Comparison of ENCODE assay signal across 1 cellular context in genomic region chr11:124376280-124376679, GRCh38.
A peak's percentile ranks its signal among the peaks of the same experiment; 100 is the strongest.
TF ChIP-seq lines count a peak whose summit lies in the region.

No MANE protein-coding gene starts in this region.

TF ChIP-seq in K562, 482 proteins besides CTCF, POLR2A, EP300 and RAD21 (continued from another document):
- TF ChIP-seq ZNF134 (CRISPR knock-in tag; conservative IDR thresholded peaks at IDR 0.05) (no peak), REST (CRISPR knock-in tag; IDR thresholded peaks at IDR 0.05; ENCODE audit: low read depth) (no peak), SMARCA4 (IDR thresholded peaks at IDR 0.05) (0 out of 2 replicates have a peak, but pooled peaks have one; percentile 44), ZNF124 (CRISPR knock-in tag; IDR thresholded peaks at IDR 0.05) (no peak), ARID1B (IDR thresholded peaks at IDR 0.05) (peak; percentile 47), C11orf30 (IDR thresholded peaks at IDR 0.05; ENCODE audit: low read depth) (no peak), ZBTB34 (CRISPR knock-in tag; IDR thresholded peaks at IDR 0.05) (no peak), IRF2 (CRISPR knock-in tag; IDR thresholded peaks at IDR 0.05) (no peak), ZNF324 (CRISPR knock-in tag; IDR thresholded peaks at IDR 0.05) (no peak), CBFB (CRISPR knock-in tag; IDR thresholded peaks at IDR 0.05) (no peak), TFAM (CRISPR knock-in tag; conservative IDR thresholded peaks at IDR 0.05) (no peak), ZNF695 (CRISPR knock-in tag; IDR thresholded peaks at IDR 0.05) (no peak), ATF3 (IDR thresholded peaks at IDR 0.05) (peak; percentile 30; the same call in 1 of the 2 replicates), ATF3 (CRISPR knock-in tag; conservative IDR thresholded peaks at IDR 0.05) (no peak), TAL1 (IDR thresholded peaks at IDR 0.05) (peak; percentile 38), MCM5 (IDR thresholded peaks at IDR 0.05; ENCODE audit: low read depth) (no peak), EZH2 (IDR thresholded peaks at IDR 0.05; ENCODE audit: borderline replicate concordance, low read depth, low read length) (no peak), CEBPG (CRISPR knock-in tag; IDR thresholded peaks at IDR 0.05) (peak; percentile 32; the same call in 1 of the 2 replicates), CEBPG (tag; conservative IDR thresholded peaks at IDR 0.05 in 1 of 2, IDR thresholded peaks at IDR 0.05 in 1 of 2) (peak in 1 of 2 experiments; percentile 63; a peak in 2 of 4 replicates), PREB (CRISPR knock-in tag; IDR thresholded peaks at IDR 0.05) (no peak), KLF6 (CRISPR knock-in tag; IDR thresholded peaks at IDR 0.05; ENCODE audit: borderline replicate concordance) (no peak), TRIM24 (IDR thresholded peaks at IDR 0.05) (peak; percentile 81 to 85; a peak in 2 of 4 replicates)
